ENCODE assay signal across 9 cellular contexts in the genomic region with DNA sequence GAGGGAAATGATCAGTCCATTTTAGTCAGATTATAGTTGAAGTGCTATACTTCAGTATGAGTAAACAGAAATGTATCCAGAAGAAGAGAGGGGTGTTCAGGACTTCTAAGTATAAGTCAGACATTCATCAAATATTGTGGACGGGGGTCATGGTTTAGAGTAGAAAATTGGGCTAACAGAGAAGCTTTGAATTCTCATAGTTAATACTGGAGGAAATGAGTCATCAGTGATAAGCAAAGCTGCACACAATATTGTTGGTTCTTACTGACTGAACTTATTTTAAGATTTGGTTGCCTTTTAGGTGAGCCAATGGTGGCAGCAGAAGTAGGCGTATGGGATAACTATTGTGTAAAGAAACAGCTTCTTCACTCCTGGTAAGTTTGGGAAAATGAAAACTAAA. TPM values are rescaled to one million over a fixed set of nuclear protein-coding genes. Genes with fewer than 3 reads are reported as not detected.
DNase-seq lines count a peak whose midpoint lies in the region; ATAC-seq, FAIRE-seq and TF ChIP-seq lines count a peak whose summit lies in the region.
"Had no signal": no experiment of that assay in that cellular context is flagged by ENCODE, and none has a peak within 500 bp of the region (broad histone marks: within the 10 kb centered on the region; RNA-seq: fewer than 3 reads in every experiment).

No MANE protein-coding gene starts in this region.

- peak overlapping the region in 3 of 4 donors; percentile 38 to 92 (median 76) for H3K27ac ChIP-seq in body of pancreas
- H3K27ac ChIP-seq: RWPE1 had no signal

- intact Hi-C loops in body of pancreas (cut with DNase I) = no loop called here

- H3K4me1 ChIP-seq in body of pancreas = peaks cover 42% of the 10 kb centered on the region

- FAIRE-seq in G401.6 (lab: Jason Lieb, UNC) = peak; percentile 56

- peaks cover 0 to 29% of the 10 kb centered on the region in 2 donors for H3K36me3 ChIP-seq in body of pancreas (replicated peaks in 1 of 2; ENCODE audit: insufficient read depth in 1 of 2, low read depth in 2 of 2)

- ATAC-seq in body of pancreas (no peak), GM19463 (IDR thresholded peaks at IDR 0.05; ENCODE audit: unreplicated experiment) (no peak), HG03342 (IDR thresholded peaks at IDR 0.05; ENCODE audit: unreplicated experiment) (no peak)

- WGBS in body of pancreas, 2 donors = 45 to 66% methylated on average over 2 of the region's 2 CpGs

- H3K9me3 ChIP-seq in body of pancreas = no peaks in the 10 kb centered on the region

- H3K4me3 ChIP-seq in body of pancreas = no peak overlapping the region

- DNase-seq in OCI-M1 (lab: John Stamatoyannopoulos, UW) (peak; percentile 52), body of pancreas (no peak), non-pigmented ciliary epithelial cell (ENCODE audit: low read depth) (peak; percentile 63)
- DNase-seq in effector CD8-positive, alpha-beta T cell (lab: John Stamatoyannopoulos, UW) = no peak
- DNase-seq: effector memory CD4-positive, alpha-beta T cell had no signal

- TF ChIP-seq CTCF in body of pancreas (IDR thresholded peaks at IDR 0.05) = no peak

- no peaks in the 10 kb centered on the region for H3K27me3 ChIP-seq in body of pancreas

- TF ChIP-seq POLR2A in body of pancreas (IDR thresholded peaks at IDR 0.05) = no peak

RNA-seq across cellular contexts. Expression of gene SUMF2, which starts 1.7 kb away (rescaled TPM):
- total RNA-seq in body of pancreas = 100 to 1,000 TPM; 105 to 143 TPM

RNA-seq across cellular contexts. Expression of gene CCT6A, which starts 10.8 kb away (rescaled TPM):
- 10 to 100 TPM; 74.5 to 75.8 TPM for total RNA-seq in body of pancreas

RNA-seq across cellular contexts. Expression of gene PSPH, which starts 11.1 kb away (rescaled TPM):
- total RNA-seq in body of pancreas = 10 to 100 TPM in 1 of 2 donors, 1 to 10 TPM in 1; 4.6 to 14.3 TPM

RNA-seq across cellular contexts. Expression of gene PHKG1, which starts 30.4 kb away (rescaled TPM):
- total RNA-seq in body of pancreas = not detected

RNA-seq across cellular contexts. Expression of gene CHCHD2, which starts 43.9 kb away (rescaled TPM):
- total RNA-seq in body of pancreas = 100 to 1,000 TPM; 154 to 194 TPM

Comparison
In these comparisons a context has a peak if more than half of its experiments do, and no peak if none do; other contexts are left out.
1. DNase-seq: peak in OCI-M1 (single experiment) and non-pigmented ciliary epithelial cell (single experiment); none in body of pancreas (0 of 4) and effector CD8-positive, alpha-beta T cell (single experiment).